Comparison of ENCODE assay signal across 1 cellular context in genomic region chr15:99929266-99929665, GRCh38.
TF ChIP-seq lines count a peak whose summit lies in the region.

No MANE protein-coding gene starts in this region.

TF ChIP-seq in H1, 55 proteins besides CTCF, POLR2A, EP300 and RAD21 (continued from another document):
- no peak for TF ChIP-seq ATF2 (IDR thresholded peaks at IDR 0.05; ENCODE audit: low read length)
- no peak for TF ChIP-seq ASH2L (IDR thresholded peaks at IDR 0.05; ENCODE audit: low read length)
- no peak for TF ChIP-seq SP1 (IDR thresholded peaks at IDR 0.05; ENCODE audit: low read depth, low read length)
- TF ChIP-seq POLR2AphosphoS5 (IDR thresholded peaks at IDR 0.05; ENCODE audit: low read depth, low read length) = no peak
- TF ChIP-seq RXRA (IDR thresholded peaks at IDR 0.05; ENCODE audit: insufficient read depth, low read depth, low read length) = no peak
- peak; percentile 92 for TF ChIP-seq SRF (IDR thresholded peaks at IDR 0.05; ENCODE audit: low read depth, low read length)
- peak; percentile 59; the same call in 1 of the 2 replicates for TF ChIP-seq RBBP5 (IDR thresholded peaks at IDR 0.05; ENCODE audit: borderline replicate concordance, low read depth, low read length)
- TF ChIP-seq GTF2F1 (IDR thresholded peaks at IDR 0.05; ENCODE audit: borderline replicate concordance, low read depth, low read length) = no peak
- no peak for TF ChIP-seq SIRT6 (IDR thresholded peaks at IDR 0.05; ENCODE audit: low read length)
- TF ChIP-seq KDM1A (IDR thresholded peaks at IDR 0.05; ENCODE audit: borderline replicate concordance, low read length) = no peak
- no peak for TF ChIP-seq PHF8 (conservative IDR thresholded peaks at IDR 0.05; ENCODE audit: low read depth, low read length)
- no peak for TF ChIP-seq FOSL1 (IDR thresholded peaks at IDR 0.05; ENCODE audit: insufficient read depth, low read depth, low read length)
